In the genomic region with DNA sequence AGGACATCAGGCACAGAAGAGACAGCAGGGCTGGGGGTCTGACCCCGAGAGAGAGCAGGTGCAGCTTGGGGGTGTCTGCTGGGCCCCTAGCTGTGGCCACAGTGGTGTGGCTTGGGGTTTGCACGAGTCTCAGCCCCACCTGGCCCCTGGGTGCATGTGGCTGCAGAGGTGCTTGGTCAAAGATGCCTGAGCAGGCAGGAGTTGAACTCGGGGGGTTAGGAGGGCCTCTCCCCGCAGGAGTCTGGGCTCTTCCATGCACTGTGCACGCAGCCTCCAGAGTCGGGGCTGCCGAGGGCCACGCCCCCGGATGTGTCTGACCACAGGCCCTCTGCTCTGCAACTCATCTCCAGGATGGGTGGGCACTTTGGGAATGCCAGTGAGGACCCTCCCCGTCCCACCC, we compare ENCODE assay signal across 1 cellular context.
TF ChIP-seq lines count a peak whose summit lies in the region.

No MANE protein-coding gene starts in this region.

TF ChIP-seq in H1, 55 proteins besides CTCF, POLR2A, EP300 and RAD21:
- TF ChIP-seq ATF3 (IDR thresholded peaks at IDR 0.05; ENCODE audit: insufficient read depth, low read depth, low read length) (no peak), EGR1 (IDR thresholded peaks at IDR 0.05; ENCODE audit: borderline replicate concordance, low read depth, low read length) (no peak), RXRA (IDR thresholded peaks at IDR 0.05; ENCODE audit: insufficient read depth, low read depth, low read length) (no peak), SIX5 (IDR thresholded peaks at IDR 0.05; ENCODE audit: low read depth, low read length) (no peak), SP2 (IDR thresholded peaks at IDR 0.05; ENCODE audit: low read length) (no peak)
